8 cellular contexts compared by ENCODE assay signal in genomic region chr10:22681783-22682183, GRCh38. TPM values are rescaled to one million over a fixed set of nuclear protein-coding genes. Genes with fewer than 3 reads are reported as not detected.
A peak's percentile ranks its signal among the peaks of the same experiment; 100 is the strongest.
DNase-seq lines count a peak whose midpoint lies in the region; ATAC-seq and TF ChIP-seq lines count a peak whose summit lies in the region.

No MANE protein-coding gene starts in this region.

- POLR2A ChIA-PET in activated B cell treated with CpG ODN at 0.5 μM for 24 hours (lab: Charles Lee): interaction anchor here (0.8 to 1.6 kb wide), 2 partner anchors 13 to 76 kb away, joined by 4 to 7 read pairs; no protein-coding TSS in a partner anchor

- no peak for TF ChIP-seq CTCF in heart right ventricle (IDR thresholded peaks at IDR 0.05)
- TF ChIP-seq CTCF in activated B cell treated with CpG ODN at 0.5 μM for 24 hours (IDR thresholded peaks at IDR 0.05): no peak
- TF ChIP-seq CTCF in WERI-Rb-1 (IDR thresholded peaks at IDR 0.05; ENCODE audit: low read depth, low read length): no peak

- H3K4me3 ChIP-seq in heart right ventricle: no peak overlapping the region
- H3K4me3 ChIP-seq in WERI-Rb-1 (ENCODE audit: low read depth, low read length): no peak overlapping the region

- 65 to 67% methylated on average over 4 of the region's 4 CpGs for WGBS in heart right ventricle, 2 donors

- no peaks in the 10 kb centered on the region for H3K36me3 ChIP-seq in heart right ventricle
- no peaks in the 10 kb centered on the region for H3K36me3 ChIP-seq in WERI-Rb-1

- no peak overlapping the region for H3K4me3 Mint-ChIP-seq in activated B cell treated with CpG ODN at 0.5 μM for 24 hours

- H3K9me3 Mint-ChIP-seq in activated B cell treated with CpG ODN at 0.5 μM for 24 hours: no peaks in the 10 kb centered on the region

- CTCF ChIA-PET in activated B cell treated with CpG ODN at 0.5 μM for 24 hours (lab: Charles Lee): interaction anchor here (2.5 kb wide), 1 partner anchor 108 kb away, joined by 7 read pairs; no protein-coding TSS in a partner anchor

- peaks cover 75% of the 10 kb centered on the region for H3K4me1 Mint-ChIP-seq in activated B cell treated with CpG ODN at 0.5 μM for 24 hours

- ATAC-seq in heart right ventricle: peak in 5 of 8 donors; percentile 11 to 48 (median 29)
- no peak for ATAC-seq in activated B cell treated with CpG ODN at 0.5 μM for 24 hours (ENCODE audit: low read depth)

- peak overlapping the region; percentile 78 for H3K27ac Mint-ChIP-seq in activated B cell treated with CpG ODN at 0.5 μM for 24 hours

- H3K4me1 ChIP-seq in heart right ventricle: peaks cover 0 to 82% (median 29%) of the 10 kb centered on the region in 9 donors

- peak overlapping the region in 2 of 10 donors; percentile 9 to 78 for H3K27ac ChIP-seq in heart right ventricle
- H3K27ac ChIP-seq in epithelial cell of prostate: peak overlapping the region; percentile 69
- no peak overlapping the region for H3K27ac ChIP-seq in WERI-Rb-1

- DNase-seq in heart right ventricle (no peak), cardiac septum (ENCODE audit: low spot score) (no peak), activated B cell treated with CpG ODN at 0.5 μM for 24 hours (no peak), epithelial cell of prostate (ENCODE audit: low read depth, low spot score) (no peak), islet precursor cell (no peak), WERI-Rb-1 (no peak), DMS153 (lab: John Stamatoyannopoulos, UW) (no peak)
- peak; percentile 27 for DNase-seq in stimulated activated CD4-positive, alpha-beta T cell treated with anti-CD3 and anti-CD28 coated beads, Interleukin-4, amount 100 ng/mL, for 1 hour

- no peaks in the 10 kb centered on the region for H3K9me3 ChIP-seq in heart right ventricle
- no peaks in the 10 kb centered on the region for H3K9me3 ChIP-seq in WERI-Rb-1 (ENCODE audit: severe bottlenecking)

- peaks cover 8% of the 10 kb centered on the region for H3K36me3 Mint-ChIP-seq in activated B cell treated with CpG ODN at 0.5 μM for 24 hours (ENCODE audit: low read depth)

- no peaks in the 10 kb centered on the region for H3K27me3 ChIP-seq in heart right ventricle
- H3K27me3 ChIP-seq in WERI-Rb-1 (ENCODE audit: insufficient read depth, low read depth, severe bottlenecking): no peaks in the 10 kb centered on the region

- H3K27me3 Mint-ChIP-seq in activated B cell treated with CpG ODN at 0.5 μM for 24 hours: no peaks in the 10 kb centered on the region

- intact Hi-C loops in heart right ventricle (cut with DNase I) (no loop called here), cardiac septum (cut with DNase I) (no loop called here), activated B cell treated with CpG ODN at 0.5 μM for 24 hours (cut with micrococcal nuclease) (loop anchor here (1.0 to 5.0 kb wide), 2 partner anchors 8 to 34 kb away; no protein-coding TSS in a partner anchor)

RNA-seq across cellular contexts. Expression of gene PIP4K2A, which starts 32.6 kb away (rescaled TPM):
- total RNA-seq in heart right ventricle: 10 to 100 TPM in 8 of 10 donors, 1 to 10 TPM in 2; 8.8 to 29.1 (median 14.3) TPM
- 1 to 10 TPM; 6.0 to 6.4 TPM for polyA plus RNA-seq in heart right ventricle
- 20.0 TPM for total RNA-seq in cardiac septum
- 94.6 and 102 TPM in 2 replicates for total RNA-seq in activated B cell treated with CpG ODN at 0.5 μM for 24 hours
